1 cellular context compared by ENCODE assay signal in the genomic region with DNA sequence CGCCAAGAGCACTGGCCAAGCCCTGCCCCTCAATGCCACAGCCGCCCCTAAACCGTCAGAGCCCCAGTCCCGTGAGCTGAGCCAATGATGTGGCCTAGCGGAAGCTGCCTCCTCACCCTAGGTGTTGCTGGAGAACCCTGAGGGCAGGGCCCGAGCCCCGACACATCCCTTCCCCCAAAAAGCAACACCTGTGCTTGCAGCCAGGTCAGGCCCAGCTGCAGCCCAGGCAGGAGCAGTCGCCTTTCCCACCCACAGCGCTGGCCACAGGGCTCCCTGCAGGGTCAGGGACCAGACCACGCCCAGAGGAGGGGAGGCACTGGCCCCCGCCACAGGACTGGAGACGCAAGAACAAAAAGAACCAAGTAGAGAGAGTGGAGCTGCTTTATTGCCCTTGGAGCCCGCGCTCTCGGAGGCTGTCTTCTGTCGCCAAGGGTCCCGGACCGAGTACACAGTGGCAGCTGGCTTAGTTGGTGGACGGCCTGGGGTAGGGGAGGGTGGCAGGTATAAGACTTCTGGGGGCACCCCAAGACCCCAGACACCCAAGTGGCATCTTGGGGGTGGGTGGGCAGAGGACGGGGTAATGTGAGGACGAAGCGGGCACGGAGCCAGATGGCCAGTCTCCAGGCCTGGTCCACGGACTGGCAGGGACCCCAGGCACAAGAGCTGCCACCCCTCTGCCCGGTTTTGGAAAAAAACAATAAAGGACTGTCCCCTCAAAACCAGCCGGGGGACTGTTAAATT.
TF ChIP-seq lines count a peak whose summit lies in the region.

No MANE protein-coding gene starts in this region.

TF ChIP-seq in HEK293, 187 proteins besides CTCF, POLR2A, EP300 and RAD21 (continued from another document):
- TF ChIP-seq, protein P1, sequence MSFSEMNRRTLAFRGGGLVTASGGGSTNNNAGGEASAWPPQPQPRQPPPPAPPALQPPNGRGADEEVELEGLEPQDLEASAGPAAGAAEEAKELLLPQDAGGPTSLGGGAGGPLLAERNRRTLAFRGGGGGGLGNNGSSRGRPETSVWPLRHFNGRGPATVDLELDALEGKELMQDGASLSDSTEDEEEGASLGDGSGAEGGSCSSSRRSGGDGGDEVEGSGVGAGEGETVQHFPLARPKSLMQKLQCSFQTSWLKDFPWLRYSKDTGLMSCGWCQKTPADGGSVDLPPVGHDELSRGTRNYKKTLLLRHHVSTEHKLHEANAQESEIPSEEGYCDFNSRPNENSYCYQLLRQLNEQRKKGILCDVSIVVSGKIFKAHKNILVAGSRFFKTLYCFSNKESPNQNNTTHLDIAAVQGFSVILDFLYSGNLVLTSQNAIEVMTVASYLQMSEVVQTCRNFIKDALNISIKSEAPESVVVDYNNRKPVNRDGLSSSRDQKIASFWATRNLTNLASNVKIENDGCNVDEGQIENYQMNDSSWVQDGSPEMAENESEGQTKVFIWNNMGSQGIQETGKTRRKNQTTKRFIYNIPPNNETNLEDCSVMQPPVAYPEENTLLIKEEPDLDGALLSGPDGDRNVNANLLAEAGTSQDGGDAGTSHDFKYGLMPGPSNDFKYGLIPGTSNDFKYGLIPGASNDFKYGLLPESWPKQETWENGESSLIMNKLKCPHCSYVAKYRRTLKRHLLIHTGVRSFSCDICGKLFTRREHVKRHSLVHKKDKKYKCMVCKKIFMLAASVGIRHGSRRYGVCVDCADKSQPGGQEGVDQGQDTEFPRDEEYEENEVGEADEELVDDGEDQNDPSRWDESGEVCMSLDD (tag by site-specific recombination; IDR thresholded peaks at IDR 0.05) = peak; percentile 38; the same call in 1 of the 2 replicates
- TF ChIP-seq, protein P2, sequence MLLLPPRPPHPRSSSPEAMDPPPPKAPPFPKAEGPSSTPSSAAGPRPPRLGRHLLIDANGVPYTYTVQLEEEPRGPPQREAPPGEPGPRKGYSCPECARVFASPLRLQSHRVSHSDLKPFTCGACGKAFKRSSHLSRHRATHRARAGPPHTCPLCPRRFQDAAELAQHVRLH (tag by site-specific recombination; IDR thresholded peaks at IDR 0.05) = no peak
- TF ChIP-seq ZNF23 (tag by site-specific recombination; IDR thresholded peaks at IDR 0.05; ENCODE audit: borderline replicate concordance) (no peak), ZNF843 (tag by site-specific recombination; IDR thresholded peaks at IDR 0.05) (0 out of 2 replicates have a peak, but pooled peaks have one; percentile 11), KLF10 (tag by site-specific recombination; IDR thresholded peaks at IDR 0.05) (no peak), ZNF473 (tag by site-specific recombination; IDR thresholded peaks at IDR 0.05) (no peak), ZNF501 (tag by site-specific recombination; IDR thresholded peaks at IDR 0.05) (peak; percentile 35; the same call in 1 of the 2 replicates), KLF1 (tag by site-specific recombination; IDR thresholded peaks at IDR 0.05) (0 out of 2 replicates have a peak, but pooled peaks have one; percentile 13), ZFP41 (tag by site-specific recombination; IDR thresholded peaks at IDR 0.05; ENCODE audit: borderline replicate concordance) (no peak), ZNF2 (tag by site-specific recombination; IDR thresholded peaks at IDR 0.05) (no peak), ZNF114 (tag by site-specific recombination; IDR thresholded peaks at IDR 0.05) (no peak), IKZF3 (tag by site-specific recombination; IDR thresholded peaks at IDR 0.05) (no peak), ZBTB20 (tag by site-specific recombination; IDR thresholded peaks at IDR 0.05) (peak; percentile 56; the same call in 1 of the 2 replicates), YY1 (tag by site-specific recombination; IDR thresholded peaks at IDR 0.05) (no peak), ZNF548 (tag by site-specific recombination; IDR thresholded peaks at IDR 0.05) (no peak), ZNF623 (tag by site-specific recombination; IDR thresholded peaks at IDR 0.05) (0 out of 2 replicates have a peak, but pooled peaks have one; percentile 7), ZNF510 (tag by site-specific recombination; IDR thresholded peaks at IDR 0.05; ENCODE audit: insufficient replicate concordance) (no peak), ZSCAN16 (tag by site-specific recombination; IDR thresholded peaks at IDR 0.05) (no peak), SCRT1 (tag by site-specific recombination; IDR thresholded peaks at IDR 0.05; ENCODE audit: borderline replicate concordance) (no peak), KLF9 (tag by site-specific recombination; IDR thresholded peaks at IDR 0.05; ENCODE audit: low read depth) (peak; percentile 65; the same call in 1 of the 2 replicates), EGR2 (tag by site-specific recombination; IDR thresholded peaks at IDR 0.05; ENCODE audit: low read depth) (0 out of 2 replicates have a peak, but pooled peaks have one; percentile 5), ZNF777 (tag by site-specific recombination; IDR thresholded peaks at IDR 0.05; ENCODE audit: borderline replicate concordance) (no peak), ZFP37 (tag by site-specific recombination; IDR thresholded peaks at IDR 0.05) (0 out of 2 replicates have a peak, but pooled peaks have one; percentile 51), ZBTB48 (tag by site-specific recombination; IDR thresholded peaks at IDR 0.05) (peak; percentile 57), ZNF660 (tag by site-specific recombination; IDR thresholded peaks at IDR 0.05) (peak; percentile 15; the same call in 1 of the 2 replicates)
- TF ChIP-seq, protein P3, sequence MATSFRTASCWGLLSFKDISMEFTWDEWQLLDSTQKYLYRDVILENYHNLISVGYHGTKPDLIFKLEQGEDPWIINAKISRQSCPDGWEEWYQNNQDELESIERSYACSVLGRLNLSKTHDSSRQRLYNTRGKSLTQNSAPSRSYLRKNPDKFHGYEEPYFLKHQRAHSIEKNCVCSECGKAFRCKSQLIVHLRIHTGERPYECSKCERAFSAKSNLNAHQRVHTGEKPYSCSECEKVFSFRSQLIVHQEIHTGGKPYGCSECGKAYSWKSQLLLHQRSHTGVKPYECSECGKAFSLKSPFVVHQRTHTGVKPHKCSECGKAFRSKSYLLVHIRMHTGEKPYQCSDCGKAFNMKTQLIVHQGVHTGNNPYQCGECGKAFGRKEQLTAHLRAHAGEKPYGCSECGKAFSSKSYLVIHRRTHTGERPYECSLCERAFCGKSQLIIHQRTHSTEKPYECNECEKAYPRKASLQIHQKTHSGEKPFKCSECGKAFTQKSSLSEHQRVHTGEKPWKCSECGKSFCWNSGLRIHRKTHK (tag by site-specific recombination; IDR thresholded peaks at IDR 0.05) = no peak
- TF ChIP-seq, protein P4, sequence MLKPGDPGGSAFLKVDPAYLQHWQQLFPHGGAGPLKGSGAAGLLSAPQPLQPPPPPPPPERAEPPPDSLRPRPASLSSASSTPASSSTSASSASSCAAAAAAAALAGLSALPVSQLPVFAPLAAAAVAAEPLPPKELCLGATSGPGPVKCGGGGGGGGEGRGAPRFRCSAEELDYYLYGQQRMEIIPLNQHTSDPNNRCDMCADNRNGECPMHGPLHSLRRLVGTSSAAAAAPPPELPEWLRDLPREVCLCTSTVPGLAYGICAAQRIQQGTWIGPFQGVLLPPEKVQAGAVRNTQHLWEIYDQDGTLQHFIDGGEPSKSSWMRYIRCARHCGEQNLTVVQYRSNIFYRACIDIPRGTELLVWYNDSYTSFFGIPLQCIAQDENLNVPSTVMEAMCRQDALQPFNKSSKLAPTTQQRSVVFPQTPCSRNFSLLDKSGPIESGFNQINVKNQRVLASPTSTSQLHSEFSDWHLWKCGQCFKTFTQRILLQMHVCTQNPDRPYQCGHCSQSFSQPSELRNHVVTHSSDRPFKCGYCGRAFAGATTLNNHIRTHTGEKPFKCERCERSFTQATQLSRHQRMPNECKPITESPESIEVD (tag by site-specific recombination; IDR thresholded peaks at IDR 0.05) = no peak
- TF ChIP-seq, protein P5, sequence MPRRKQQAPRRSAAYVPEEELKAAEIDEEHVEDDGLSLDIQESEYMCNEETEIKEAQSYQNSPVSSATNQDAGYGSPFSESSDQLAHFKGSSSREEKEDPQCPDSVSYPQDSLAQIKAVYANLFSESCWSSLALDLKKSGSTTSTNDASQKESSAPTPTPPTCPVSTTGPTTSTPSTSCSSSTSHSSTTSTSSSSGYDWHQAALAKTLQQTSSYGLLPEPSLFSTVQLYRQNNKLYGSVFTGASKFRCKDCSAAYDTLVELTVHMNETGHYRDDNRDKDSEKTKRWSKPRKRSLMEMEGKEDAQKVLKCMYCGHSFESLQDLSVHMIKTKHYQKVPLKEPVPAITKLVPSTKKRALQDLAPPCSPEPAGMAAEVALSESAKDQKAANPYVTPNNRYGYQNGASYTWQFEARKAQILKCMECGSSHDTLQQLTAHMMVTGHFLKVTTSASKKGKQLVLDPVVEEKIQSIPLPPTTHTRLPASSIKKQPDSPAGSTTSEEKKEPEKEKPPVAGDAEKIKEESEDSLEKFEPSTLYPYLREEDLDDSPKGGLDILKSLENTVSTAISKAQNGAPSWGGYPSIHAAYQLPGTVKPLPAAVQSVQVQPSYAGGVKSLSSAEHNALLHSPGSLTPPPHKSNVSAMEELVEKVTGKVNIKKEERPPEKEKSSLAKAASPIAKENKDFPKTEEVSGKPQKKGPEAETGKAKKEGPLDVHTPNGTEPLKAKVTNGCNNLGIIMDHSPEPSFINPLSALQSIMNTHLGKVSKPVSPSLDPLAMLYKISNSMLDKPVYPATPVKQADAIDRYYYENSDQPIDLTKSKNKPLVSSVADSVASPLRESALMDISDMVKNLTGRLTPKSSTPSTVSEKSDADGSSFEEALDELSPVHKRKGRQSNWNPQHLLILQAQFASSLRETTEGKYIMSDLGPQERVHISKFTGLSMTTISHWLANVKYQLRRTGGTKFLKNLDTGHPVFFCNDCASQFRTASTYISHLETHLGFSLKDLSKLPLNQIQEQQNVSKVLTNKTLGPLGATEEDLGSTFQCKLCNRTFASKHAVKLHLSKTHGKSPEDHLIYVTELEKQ (tag by site-specific recombination; IDR thresholded peaks at IDR 0.05; ENCODE audit: borderline replicate concordance) = no peak
- TF ChIP-seq, protein P6, sequence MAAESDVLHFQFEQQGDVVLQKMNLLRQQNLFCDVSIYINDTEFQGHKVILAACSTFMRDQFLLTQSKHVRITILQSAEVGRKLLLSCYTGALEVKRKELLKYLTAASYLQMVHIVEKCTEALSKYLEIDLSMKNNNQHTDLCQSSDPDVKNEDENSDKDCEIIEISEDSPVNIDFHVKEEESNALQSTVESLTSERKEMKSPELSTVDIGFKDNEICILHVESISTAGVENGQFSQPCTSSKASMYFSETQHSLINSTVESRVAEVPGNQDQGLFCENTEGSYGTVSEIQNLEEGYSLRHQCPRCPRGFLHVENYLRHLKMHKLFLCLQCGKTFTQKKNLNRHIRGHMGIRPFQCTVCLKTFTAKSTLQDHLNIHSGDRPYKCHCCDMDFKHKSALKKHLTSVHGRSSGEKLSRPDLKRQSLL (tag by site-specific recombination; IDR thresholded peaks at IDR 0.05) = no peak; the same call in 1 of the 2 replicates
- TF ChIP-seq, protein P7, sequence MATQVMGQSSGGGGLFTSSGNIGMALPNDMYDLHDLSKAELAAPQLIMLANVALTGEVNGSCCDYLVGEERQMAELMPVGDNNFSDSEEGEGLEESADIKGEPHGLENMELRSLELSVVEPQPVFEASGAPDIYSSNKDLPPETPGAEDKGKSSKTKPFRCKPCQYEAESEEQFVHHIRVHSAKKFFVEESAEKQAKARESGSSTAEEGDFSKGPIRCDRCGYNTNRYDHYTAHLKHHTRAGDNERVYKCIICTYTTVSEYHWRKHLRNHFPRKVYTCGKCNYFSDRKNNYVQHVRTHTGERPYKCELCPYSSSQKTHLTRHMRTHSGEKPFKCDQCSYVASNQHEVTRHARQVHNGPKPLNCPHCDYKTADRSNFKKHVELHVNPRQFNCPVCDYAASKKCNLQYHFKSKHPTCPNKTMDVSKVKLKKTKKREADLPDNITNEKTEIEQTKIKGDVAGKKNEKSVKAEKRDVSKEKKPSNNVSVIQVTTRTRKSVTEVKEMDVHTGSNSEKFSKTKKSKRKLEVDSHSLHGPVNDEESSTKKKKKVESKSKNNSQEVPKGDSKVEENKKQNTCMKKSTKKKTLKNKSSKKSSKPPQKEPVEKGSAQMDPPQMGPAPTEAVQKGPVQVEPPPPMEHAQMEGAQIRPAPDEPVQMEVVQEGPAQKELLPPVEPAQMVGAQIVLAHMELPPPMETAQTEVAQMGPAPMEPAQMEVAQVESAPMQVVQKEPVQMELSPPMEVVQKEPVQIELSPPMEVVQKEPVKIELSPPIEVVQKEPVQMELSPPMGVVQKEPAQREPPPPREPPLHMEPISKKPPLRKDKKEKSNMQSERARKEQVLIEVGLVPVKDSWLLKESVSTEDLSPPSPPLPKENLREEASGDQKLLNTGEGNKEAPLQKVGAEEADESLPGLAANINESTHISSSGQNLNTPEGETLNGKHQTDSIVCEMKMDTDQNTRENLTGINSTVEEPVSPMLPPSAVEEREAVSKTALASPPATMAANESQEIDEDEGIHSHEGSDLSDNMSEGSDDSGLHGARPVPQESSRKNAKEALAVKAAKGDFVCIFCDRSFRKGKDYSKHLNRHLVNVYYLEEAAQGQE (tag by site-specific recombination; IDR thresholded peaks at IDR 0.05) = no peak
- TF ChIP-seq, protein P8, sequence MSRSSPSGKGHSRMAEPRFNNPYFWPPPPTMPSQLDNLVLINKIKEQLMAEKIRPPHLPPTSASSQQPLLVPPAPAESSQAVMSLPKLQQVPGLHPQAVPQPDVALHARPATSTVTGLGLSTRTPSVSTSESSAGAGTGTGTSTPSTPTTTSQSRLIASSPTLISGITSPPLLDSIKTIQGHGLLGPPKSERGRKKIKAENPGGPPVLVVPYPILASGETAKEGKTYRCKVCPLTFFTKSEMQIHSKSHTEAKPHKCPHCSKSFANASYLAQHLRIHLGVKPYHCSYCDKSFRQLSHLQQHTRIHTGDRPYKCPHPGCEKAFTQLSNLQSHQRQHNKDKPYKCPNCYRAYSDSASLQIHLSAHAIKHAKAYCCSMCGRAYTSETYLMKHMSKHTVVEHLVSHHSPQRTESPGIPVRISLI (tag by site-specific recombination; IDR thresholded peaks at IDR 0.05) = no peak
- TF ChIP-seq, protein P9, sequence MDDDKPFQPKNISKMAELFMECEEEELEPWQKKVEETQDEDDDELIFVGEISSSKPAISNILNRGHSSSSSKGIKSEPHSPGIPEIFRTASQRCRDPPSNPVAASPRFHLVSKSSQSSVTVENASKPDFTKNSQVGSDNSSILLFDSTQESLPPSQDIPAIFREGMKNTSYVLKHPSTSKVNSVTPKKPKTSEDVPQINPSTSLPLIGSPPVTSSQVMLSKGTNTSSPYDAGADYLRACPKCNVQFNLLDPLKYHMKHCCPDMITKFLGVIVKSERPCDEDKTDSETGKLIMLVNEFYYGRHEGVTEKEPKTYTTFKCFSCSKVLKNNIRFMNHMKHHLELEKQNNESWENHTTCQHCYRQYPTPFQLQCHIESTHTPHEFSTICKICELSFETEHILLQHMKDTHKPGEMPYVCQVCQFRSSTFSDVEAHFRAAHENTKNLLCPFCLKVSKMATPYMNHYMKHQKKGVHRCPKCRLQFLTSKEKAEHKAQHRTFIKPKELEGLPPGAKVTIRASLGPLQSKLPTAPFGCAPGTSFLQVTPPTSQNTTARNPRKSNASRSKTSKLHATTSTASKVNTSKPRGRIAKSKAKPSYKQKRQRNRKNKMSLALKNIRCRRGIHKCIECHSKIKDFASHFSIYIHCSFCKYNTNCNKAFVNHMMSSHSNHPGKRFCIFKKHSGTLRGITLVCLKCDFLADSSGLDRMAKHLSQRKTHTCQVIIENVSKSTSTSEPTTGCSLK (tag by site-specific recombination; IDR thresholded peaks at IDR 0.05) = no peak
